ENCODE assay signal across 8 cellular contexts in genomic region chr2:219029829-219030165, GRCh38. TPM values are rescaled to one million over a fixed set of nuclear protein-coding genes. Genes with fewer than 3 reads are reported as not detected.
A peak's percentile ranks its signal among the peaks of the same experiment; 100 is the strongest.
DNase-seq lines count a peak whose midpoint lies in the region; ATAC-seq and TF ChIP-seq lines count a peak whose summit lies in the region.

No MANE protein-coding gene starts in this region.

- H3K27me3 Mint-ChIP-seq in activated T-cell treated with anti-CD3 and anti-CD28 coated beads, Interleukin-2, amount 50 U/mL, for 4 hours (ENCODE audit: low read depth) = peaks cover 41% of the 10 kb centered on the region

- H2AK5ac ChIP-seq in neuronal stem cell (ENCODE audit: low read depth, low read length) = peak overlapping the region; percentile 75

- intact Hi-C loops in PC-9 (cut with micrococcal nuclease; ENCODE audit: unreplicated experiment) = loop anchor here (1.0 kb wide), 2 partner anchors 90 to 126 kb away; no protein-coding TSS in a partner anchor

- H3K14ac ChIP-seq in neuronal stem cell (ENCODE audit: low read length) = peak overlapping the region; percentile 75

- no peaks in the 10 kb centered on the region for H3K36me3 Mint-ChIP-seq in activated T-cell treated with anti-CD3 and anti-CD28 coated beads, Interleukin-2, amount 50 U/mL, for 4 hours (ENCODE audit: insufficient read depth)

- H3K4ac ChIP-seq in neuronal stem cell (ENCODE audit: low read length) = no peak overlapping the region

- H3K9me3 ChIP-seq in BE2C = no peaks in the 10 kb centered on the region
- no peaks in the 10 kb centered on the region for H3K9me3 ChIP-seq in PC-9 (ENCODE audit: insufficient read depth, low read depth)
- H3K9me3 ChIP-seq in neuronal stem cell (replicated peaks in 1 of 2; ENCODE audit: control insufficient read depth in 2 of 2, insufficient read depth in 1 of 2, low read depth in 1 of 2, low read length in 2 of 2) = no peaks in the 10 kb centered on the region

- WGBS in neuronal stem cell (ENCODE audit: extremely low coverage in 2 of 2, insufficient read length in 2 of 2, insufficient replicate concordance in 1 of 2), 2 donors = no CpG with 5 or more reads among the region's 9 CpGs

- H2AFZ ChIP-seq in PC-9 (no peak overlapping the region), neuronal stem cell (ENCODE audit: low read length) (no peak overlapping the region)

- no peak overlapping the region for H2BK12ac ChIP-seq in neuronal stem cell (ENCODE audit: low read length)

- CTCF ChIA-PET in PC-9 (lab: Charles Lee) = interaction anchor here (0.5 to 1.6 kb wide), 13 partner anchors 28 to 764 kb away, joined by 3 to 22 read pairs (median 4); no protein-coding TSS in a partner anchor

- no peaks in the 10 kb centered on the region for H3F3A ChIP-seq in PC-9 (ENCODE audit: insufficient read depth, low read depth)

- no peaks in the 10 kb centered on the region for H4K20me1 ChIP-seq in PC-9 (ENCODE audit: insufficient read depth)

- H2BK120ac ChIP-seq in neuronal stem cell (ENCODE audit: low read depth, low read length) = no peak overlapping the region

- no peak overlapping the region for H4K8ac ChIP-seq in neuronal stem cell (ENCODE audit: low read depth, low read length)

- H3K27ac ChIP-seq in PC-9 (no peak overlapping the region), neuronal stem cell (replicated peaks; ENCODE audit: low read length) (no peak overlapping the region)

- TF ChIP-seq CTCF in BE2C (IDR thresholded peaks at IDR 0.05; ENCODE audit: low read depth, low read length) (peak; percentile 97), PC-9 (conservative IDR thresholded peaks at IDR 0.05) (peak; percentile 93), fibroblast of pulmonary artery (IDR thresholded peaks at IDR 0.05; ENCODE audit: low read length, missing control alignments) (peak; percentile 91)

- no peak overlapping the region for H4K91ac ChIP-seq in neuronal stem cell (ENCODE audit: low read depth, low read length, poor library complexity)

- H2BK15ac ChIP-seq in neuronal stem cell (ENCODE audit: low read length) = peak overlapping the region; percentile 38

- no peak overlapping the region for H3K4me3 Mint-ChIP-seq in activated T-cell treated with anti-CD3 and anti-CD28 coated beads, Interleukin-2, amount 50 U/mL, for 4 hours

- H3K9me2 ChIP-seq in PC-9 (ENCODE audit: insufficient read depth) = no peaks in the 10 kb centered on the region

- no peak overlapping the region for H3K23ac ChIP-seq in neuronal stem cell (ENCODE audit: low read depth, low read length, poor library complexity)

- H3K4me2 ChIP-seq in PC-9 (no peak overlapping the region), neuronal stem cell (ENCODE audit: insufficient read depth, low read length, poor library complexity, severe bottlenecking) (no peak overlapping the region)

- POLR2A ChIA-PET in PC-9 (lab: Charles Lee; ENCODE audit: unreplicated experiment) = interaction anchor here (0.7 to 0.8 kb wide), 2 partner anchors 125 to 127 kb away, joined by 3 to 4 read pairs; no protein-coding TSS in a partner anchor

- H3K4me3 ChIP-seq in BE2C (ENCODE audit: low read depth, low read length) (no peak overlapping the region), PC-9 (no peak overlapping the region), fibroblast of pulmonary artery (replicated peaks; ENCODE audit: low read depth, low read length) (no peak overlapping the region), neuronal stem cell (ENCODE audit: low read length in 2 of 2) (no peak overlapping the region)

- no peaks in the 10 kb centered on the region for H3K36me3 ChIP-seq in BE2C
- no peaks in the 10 kb centered on the region for H3K36me3 ChIP-seq in PC-9 (ENCODE audit: low read depth)
- H3K36me3 ChIP-seq in neuronal stem cell (replicated peaks in 1 of 2; ENCODE audit: control insufficient read depth in 2 of 2, insufficient read depth in 2 of 2, low read length in 2 of 2) = no peaks in the 10 kb centered on the region

- no peaks in the 10 kb centered on the region for H3K27me3 ChIP-seq in BE2C
- peaks cover 68% of the 10 kb centered on the region; the same call in 1 of the 2 replicates for H3K27me3 ChIP-seq in PC-9 (ENCODE audit: insufficient read depth, low read depth)
- peaks cover 0 to 53% (median 0%) of the 10 kb centered on the region in 3 experiments for H3K27me3 ChIP-seq in neuronal stem cell (ENCODE audit: control insufficient read depth in 3 of 3, insufficient read depth in 3 of 3, low read depth in 1 of 3, low read length in 3 of 3)

- H3K4me1 ChIP-seq in BE2C (no peaks in the 10 kb centered on the region), PC-9 (replicated peaks; ENCODE audit: insufficient read depth) (no peaks in the 10 kb centered on the region), neuronal stem cell (ENCODE audit: control insufficient read depth in 2 of 2, insufficient read depth in 1 of 2, low read depth in 1 of 2, low read length in 2 of 2) (peaks cover 2 to 7% of the 10 kb centered on the region in 2 donors)

- H3K9ac ChIP-seq in neuronal stem cell (ENCODE audit: low read depth, low read length, poor library complexity) = peak overlapping the region; percentile 66

- BruUV-seq in PC-9 (replicated peaks; lab: Mats Ljungman, UMichigan) = no TSS peak

- peak; percentile 67 for ATAC-seq in GM19351 (IDR thresholded peaks at IDR 0.05; ENCODE audit: unreplicated experiment)
- ATAC-seq in activated T-cell treated with anti-CD3 and anti-CD28 coated beads, Interleukin-2, amount 50 U/mL, for 4 hours = peak; percentile 89

- peak overlapping the region; percentile 81 for H3K18ac ChIP-seq in neuronal stem cell (ENCODE audit: low read length)

- H3K9me3 Mint-ChIP-seq in activated T-cell treated with anti-CD3 and anti-CD28 coated beads, Interleukin-2, amount 50 U/mL, for 4 hours = no peaks in the 10 kb centered on the region

- H3K79me1 ChIP-seq in neuronal stem cell (ENCODE audit: low read depth, low read length) = peaks cover 2% of the 10 kb centered on the region

- no peaks in the 10 kb centered on the region for H3K79me2 ChIP-seq in PC-9 (ENCODE audit: low read depth)

- DNase-seq in BE2C = peak; percentile 87
- DNase-seq in HuH-7.5 (ENCODE audit: low spot score) = peak; percentile 84
- DNase-seq in PC-9 = peak; percentile 58 to 80
- peak; percentile 72 for DNase-seq in activated T-cell treated with anti-CD3 and anti-CD28 coated beads, Interleukin-2, amount 50 U/mL, for 4 hours
- DNase-seq in fibroblast of pulmonary artery (ENCODE audit: low read depth) = peak; percentile 79
- peak; percentile 78 for DNase-seq in neuronal stem cell (ENCODE audit: low spot score)
- DNase-seq in stromal cell of bone marrow (ENCODE audit: low read depth) = peak; percentile 36

- H3K4me1 Mint-ChIP-seq in activated T-cell treated with anti-CD3 and anti-CD28 coated beads, Interleukin-2, amount 50 U/mL, for 4 hours (ENCODE audit: low read depth) = no peaks in the 10 kb centered on the region

- H2BK5ac ChIP-seq in neuronal stem cell (ENCODE audit: low read length) = peak overlapping the region; percentile 29

RNA-seq across cellular contexts. Expression of gene CFAP65, which starts 11.5 kb away (rescaled TPM):
- polyA plus RNA-seq in BE2C (2012; ENCODE audit: insufficient read depth, insufficient read length, low read depth) = 1.1 TPM
- not detected in 2 replicates for total RNA-seq in PC-9 (2021)
- not detected for total RNA-seq in activated T-cell treated with anti-CD3 and anti-CD28 coated beads, Interleukin-2, amount 50 U/mL, for 4 hours
- polyA plus RNA-seq in neuronal stem cell (2013, experiment 1 of 2) = 0.26 TPM
- 0.26 TPM for polyA plus RNA-seq in neuronal stem cell (2013, experiment 2 of 2)

RNA-seq across cellular contexts. Expression of gene IHH, which starts 30.9 kb away (rescaled TPM):
- not detected for polyA plus RNA-seq in BE2C (2012; ENCODE audit: insufficient read depth, insufficient read length, low read depth)
- total RNA-seq in PC-9 (2021) = not detected in 2 replicates
- total RNA-seq in activated T-cell treated with anti-CD3 and anti-CD28 coated beads, Interleukin-2, amount 50 U/mL, for 4 hours = under 1 TPM in 1 of 3 donors, not detected in 2; 0.28 TPM
- polyA plus RNA-seq in neuronal stem cell (2013, experiment 1 of 2) = not detected
- polyA plus RNA-seq in neuronal stem cell (2013, experiment 2 of 2) = not detected

RNA-seq across cellular contexts. Expression of gene CRYBA2, which starts 36.6 kb away (rescaled TPM):
- 3.1 TPM for polyA plus RNA-seq in BE2C (2012; ENCODE audit: insufficient read depth, insufficient read length, low read depth)
- not detected in 2 replicates for total RNA-seq in PC-9 (2021)
- not detected for total RNA-seq in activated T-cell treated with anti-CD3 and anti-CD28 coated beads, Interleukin-2, amount 50 U/mL, for 4 hours
- polyA plus RNA-seq in neuronal stem cell (2013, experiment 1 of 2) = not detected
- not detected for polyA plus RNA-seq in neuronal stem cell (2013, experiment 2 of 2)

RNA-seq across cellular contexts. Expression of gene FEV, which starts 44.8 kb away (rescaled TPM):
- 1,006 TPM for polyA plus RNA-seq in BE2C (2012; ENCODE audit: insufficient read depth, insufficient read length, low read depth)
- not detected in 2 replicates for total RNA-seq in PC-9 (2021)
- not detected for total RNA-seq in activated T-cell treated with anti-CD3 and anti-CD28 coated beads, Interleukin-2, amount 50 U/mL, for 4 hours
- not detected for polyA plus RNA-seq in neuronal stem cell (2013, experiment 1 of 2)
- not detected for polyA plus RNA-seq in neuronal stem cell (2013, experiment 2 of 2)

Comparison
In these comparisons a context has a peak if more than half of its experiments do, and no peak if none do; other contexts are left out.
1. DNase-seq: peak in every context shown above with its lines; median percentile 87 in BE2C; 84 in HuH-7.5; 79 in fibroblast of pulmonary artery; 78 in neuronal stem cell; 72 in activated T-cell treated with anti-CD3 and anti-CD28 coated beads, Interleukin-2, amount 50 U/mL, for 4 hours; 69 in PC-9; 36 in stromal cell of bone marrow.